9 cellular contexts compared by ENCODE assay signal in genomic region chr11:61041755-61042518, GRCh38.
DNase-seq lines count a peak whose midpoint lies in the region; ATAC-seq and TF ChIP-seq lines count a peak whose summit lies in the region.
"Had no signal": no experiment of that assay in that cellular context is flagged by ENCODE, and none has a peak within 500 bp of the region (broad histone marks: within the 10 kb centered on the region; RNA-seq: fewer than 3 reads in every experiment).

No MANE protein-coding gene starts in this region.

- H3K9me3 Mint-ChIP-seq in activated B cell treated with CpG ODN at 0.5 μM for 24 hours (no peaks in the 10 kb centered on the region), chondrocyte (ENCODE audit: low read depth) (no peaks in the 10 kb centered on the region), nephron progenitor cell (no peaks in the 10 kb centered on the region)
- H3K9me3 Mint-ChIP-seq: mesothelial cell of epicardium had no signal

- H3K27ac Mint-ChIP-seq in activated B cell treated with CpG ODN at 0.5 μM for 24 hours (peak overlapping the region; percentile 78), chondrocyte (ENCODE audit: unreplicated experiment) (peak overlapping the region; percentile 2), nephron progenitor cell (peak overlapping the region; percentile 84)
- H3K27ac Mint-ChIP-seq: mesothelial cell of epicardium had no signal

- H3K9me3 ChIP-seq in vagina (no peaks in the 10 kb centered on the region), suprapubic skin (no peaks in the 10 kb centered on the region)

- H3K27me3 Mint-ChIP-seq in activated B cell treated with CpG ODN at 0.5 μM for 24 hours (no peaks in the 10 kb centered on the region), chondrocyte (ENCODE audit: low read depth) (no peaks in the 10 kb centered on the region), nephron progenitor cell (ENCODE audit: low read depth, poor library complexity) (no peaks in the 10 kb centered on the region)

- H3K36me3 Mint-ChIP-seq in activated B cell treated with CpG ODN at 0.5 μM for 24 hours (ENCODE audit: low read depth) (no peaks in the 10 kb centered on the region), chondrocyte (ENCODE audit: low read depth) (no peaks in the 10 kb centered on the region), nephron progenitor cell (ENCODE audit: low read depth) (no peaks in the 10 kb centered on the region)
- H3K36me3 Mint-ChIP-seq: mesothelial cell of epicardium had no signal

- H3K4me1 ChIP-seq in vagina (peaks cover 8% of the 10 kb centered on the region), suprapubic skin (peaks cover 5% of the 10 kb centered on the region)

- H3K4me1 Mint-ChIP-seq in activated B cell treated with CpG ODN at 0.5 μM for 24 hours (peaks cover 32% of the 10 kb centered on the region), chondrocyte (ENCODE audit: low read depth) (peaks cover 21% of the 10 kb centered on the region), nephron progenitor cell (peaks cover 51% of the 10 kb centered on the region)

- peak; percentile 91 for ATAC-seq in activated B cell treated with CpG ODN at 0.5 μM for 24 hours (ENCODE audit: low read depth)

- no peak for TF ChIP-seq CTCF in GM06990 (IDR thresholded peaks at IDR 0.05; ENCODE audit: insufficient read depth, low read length, poor library complexity, severe bottlenecking)
- TF ChIP-seq CTCF in activated B cell treated with CpG ODN at 0.5 μM for 24 hours (IDR thresholded peaks at IDR 0.05): no peak
- no peak for TF ChIP-seq CTCF in chondrocyte (IDR thresholded peaks at IDR 0.05)
- TF ChIP-seq CTCF in nephron progenitor cell (IDR thresholded peaks at IDR 0.05): no peak
- no peak for TF ChIP-seq CTCF in vagina (IDR thresholded peaks at IDR 0.05)
- no peak for TF ChIP-seq CTCF in suprapubic skin (IDR thresholded peaks at IDR 0.05)

- POLR2A ChIA-PET in activated B cell treated with CpG ODN at 0.5 μM for 24 hours (lab: Charles Lee): interaction anchor here (0.5 to 2.3 kb wide), 11 partner anchors 10 to 115 kb away, joined by 4 to 9 read pairs (median 6); partner anchors contain the start of gene SLC15A3

- intact Hi-C loops in activated B cell treated with CpG ODN at 0.5 μM for 24 hours (cut with micrococcal nuclease) (loop anchor here (2.0 kb wide), 2 partner anchors 19 to 71 kb away; partner anchors contain the start of gene CD6), vagina (cut with DNase I) (no loop called here)

- no peaks in the 10 kb centered on the region for H3K27me3 ChIP-seq in GM06990 (replicated peaks; ENCODE audit: control insufficient read depth, insufficient read depth, low read length)
- H3K27me3 ChIP-seq in vagina: no peaks in the 10 kb centered on the region
- H3K27me3 ChIP-seq in suprapubic skin: no peaks in the 10 kb centered on the region

- peak; percentile 88 for DNase-seq in GM06990 (ENCODE audit: extremely low read depth, insufficient read length)
- peak; percentile 36 for DNase-seq in H4 (ENCODE audit: low spot score)
- DNase-seq in NCI-H1436 (lab: John Stamatoyannopoulos, UW): peak; percentile 93
- DNase-seq in activated B cell treated with CpG ODN at 0.5 μM for 24 hours: no peak
- no peak for DNase-seq in chondrocyte (ENCODE audit: low spot score)
- DNase-seq in nephron progenitor cell: peak; percentile 41
- no peak for DNase-seq in vagina (ENCODE audit: extremely low spot score in 2 of 2)
- no peak for DNase-seq in suprapubic skin (ENCODE audit: low spot score in 2 of 2)

- peak overlapping the region; percentile 75 for H3K4me3 Mint-ChIP-seq in activated B cell treated with CpG ODN at 0.5 μM for 24 hours
- H3K4me3 Mint-ChIP-seq in chondrocyte (ENCODE audit: unreplicated experiment): no peak overlapping the region
- no peak overlapping the region for H3K4me3 Mint-ChIP-seq in nephron progenitor cell
- H3K4me3 Mint-ChIP-seq: mesothelial cell of epicardium had no signal

- CTCF ChIA-PET in activated B cell treated with CpG ODN at 0.5 μM for 24 hours (lab: Charles Lee): interaction anchor here (0.9 to 2.4 kb wide), 5 partner anchors 19 to 88 kb away, joined by 3 to 7 read pairs (median 4); partner anchors contain the start of gene CD6

- TF ChIP-seq EP300 in suprapubic skin (IDR thresholded peaks at IDR 0.05): no peak

- 27% methylated on average over 16 of the region's 16 CpGs for WGBS in suprapubic skin

- peak overlapping the region; percentile 63 for H3K27ac ChIP-seq in vagina
- H3K27ac ChIP-seq in suprapubic skin: no peak overlapping the region

- H3K36me3 ChIP-seq in GM06990 (ENCODE audit: control insufficient read depth, insufficient read depth, low read length) (no peaks in the 10 kb centered on the region; the same call in 1 of the 2 replicates), vagina (no peaks in the 10 kb centered on the region), suprapubic skin (no peaks in the 10 kb centered on the region)

- H3K4me3 ChIP-seq in GM06990 (replicated peaks; ENCODE audit: low read depth, low read length) (peak overlapping the region; percentile 66), vagina (no peak overlapping the region), suprapubic skin (no peak overlapping the region)

- TF ChIP-seq POLR2A in vagina (IDR thresholded peaks at IDR 0.05) (no peak), suprapubic skin (IDR thresholded peaks at IDR 0.05) (no peak)

Comparison
In these comparisons a context has a peak if more than half of its experiments do, and no peak if none do; other contexts are left out.
1. DNase-seq: peak in GM06990 (single experiment), H4 (single experiment), NCI-H1436 (single experiment) and nephron progenitor cell (single experiment); none in activated B cell treated with CpG ODN at 0.5 μM for 24 hours (single experiment), chondrocyte (single experiment), vagina (0 of 2) and suprapubic skin (0 of 2).
2. H3K27ac Mint-ChIP-seq: peak in every context shown above with its lines; median percentile 84 in nephron progenitor cell; 78 in activated B cell treated with CpG ODN at 0.5 μM for 24 hours; 2 in chondrocyte.